Comparison of ENCODE assay signal across 27 cellular contexts in genomic region chr12:128418944-128419343, GRCh38.
"Had no signal": no experiment of that assay in that cellular context is flagged by ENCODE, and none has a peak within 500 bp of the region (broad histone marks: within the 10 kb centered on the region; RNA-seq: fewer than 3 reads in every experiment).

No MANE protein-coding gene starts in this region.

- DNase-seq: cerebellar nuclear complex; cortex of kidney; effector memory CD8-positive, alpha-beta T cell; erythroblast; esophagus squamous epithelium; head of caudate nucleus; hypothalamus; immature natural killer cell; left lung; lower lobe of right lung; naive thymus-derived CD8-positive, alpha-beta T cell; occipital lobe; ovary; posterior cingulate gyrus; psoas muscle; stimulated activated CD4-positive, alpha-beta T cell treated with anti-CD3 and anti-CD28 coated beads, Interleukin-12 subunit alpha, Interleukin-12 subunit beta, amount 100 ng/mL, for 4 hours; stimulated activated CD4-positive, alpha-beta T cell treated with anti-CD3 and anti-CD28 coated beads, Interleukin-1b, Interleukin-23, amount 100 ng/mL, for 48 hours; stimulated activated CD4-positive, alpha-beta T cell treated with anti-CD3 and anti-CD28 coated beads, Interleukin-4, amount 100 ng/mL, for 1 hour; stimulated activated CD8-positive, alpha-beta memory T cell treated with anti-CD3 and anti-CD28 coated beads, Interleukin-4, amount 100 ng/mL, for 48 hours; stimulated activated naive CD4-positive, alpha-beta T cell; stimulated activated naive CD8-positive, alpha-beta T cell treated with anti-CD3 and anti-CD28 coated beads, Interleukin-15, amount 100 ng/mL, for 72 hours; transverse colon; upper lobe of right lung; uterus had no signal

- ATAC-seq: effector memory CD8-positive, alpha-beta T cell; left lung; lower lobe of right lung; naive thymus-derived CD8-positive, alpha-beta T cell; psoas muscle; sciatic nerve; stimulated activated naive CD8-positive, alpha-beta T cell treated with anti-CD3 and anti-CD28 coated beads, Interleukin-15, amount 100 ng/mL, for 72 hours; upper lobe of right lung had no signal

- H3K36me3 ChIP-seq: esophagus squamous epithelium, left lung, lower lobe of right lung, ovary, suprapubic skin, transverse colon, upper lobe of right lung, uterus had no signal

- H3K4me1 ChIP-seq: esophagus squamous epithelium, left lung, lower lobe of right lung, psoas muscle, suprapubic skin, transverse colon, upper lobe of right lung, uterus had no signal

- H3K9me3 ChIP-seq: left lung, lower lobe of right lung, ovary, psoas muscle, suprapubic skin, transverse colon, upper lobe of right lung, uterus had no signal

- H3K4me3 ChIP-seq: esophagus squamous epithelium, left lung, lower lobe of right lung, ovary, psoas muscle, smooth muscle cell, suprapubic skin, transverse colon, upper lobe of right lung, uterus had no signal

- H3K27ac ChIP-seq: esophagus squamous epithelium, left lung, lower lobe of right lung, ovary, psoas muscle, suprapubic skin, transverse colon, upper lobe of right lung, uterus had no signal

- H3K27me3 ChIP-seq: esophagus squamous epithelium, left lung, ovary, suprapubic skin, transverse colon, upper lobe of right lung, uterus had no signal
